In genomic region chr6:50815436-50816114, GRCh38 we compare ENCODE assay signal across 8 cellular contexts. TPM values are rescaled to one million over a fixed set of nuclear protein-coding genes. Genes with fewer than 3 reads are reported as not detected.
DNase-seq lines count a peak whose midpoint lies in the region; ATAC-seq and TF ChIP-seq lines count a peak whose summit lies in the region.

No MANE protein-coding gene starts in this region.

- in situ Hi-C loops in brain microvascular endothelial cell (cut with HindIII; ENCODE audit: low pct_ligation_motif_present, low sequenced_read_pairs): no loop called here

- DNase-seq in SIG-M5 treated with dmso at 0.1 percent for 504 hours (lab: John Stamatoyannopoulos, UW; ENCODE audit: unreplicated experiment) (peak; percentile 13), SIG-M5 (lab: John Stamatoyannopoulos, UW) (no peak), Kasumi-1 (lab: John Stamatoyannopoulos, UW) (peak; percentile 65 to 66), brain microvascular endothelial cell (peak; percentile 24), medulla oblongata (ENCODE audit: extremely low spot score) (no peak), mucosa of descending colon (no peak)

- H3K9me3 ChIP-seq in mucosa of stomach (ENCODE audit: control insufficient read depth, low read length) (no peaks in the 10 kb centered on the region), mucosa of descending colon (no peaks in the 10 kb centered on the region)

- H3K4me1 ChIP-seq in mucosa of stomach (ENCODE audit: control insufficient read depth, insufficient read depth, low read length) (peaks cover 7% of the 10 kb centered on the region), mucosa of descending colon (ENCODE audit: low read depth) (no peaks in the 10 kb centered on the region)

- intact Hi-C loops in mucosa of descending colon (cut with DNase I, micrococcal nuclease): loop anchor here in 1 of 2 donors (10.0 kb wide), 1 partner anchor 1209 kb away; no protein-coding TSS in a partner anchor

- peak overlapping the region; percentile 58 for H3K4me3 ChIP-seq in brain microvascular endothelial cell (ENCODE audit: low read depth, low read length)
- H3K4me3 ChIP-seq in mucosa of stomach (ENCODE audit: low read length): peak overlapping the region; percentile 14
- H3K4me3 ChIP-seq in mucosa of descending colon: no peak overlapping the region

- TF ChIP-seq CTCF in brain microvascular endothelial cell (IDR thresholded peaks at IDR 0.05; ENCODE audit: low read depth, low read length, missing control alignments) (peak; percentile 57), mucosa of descending colon (IDR thresholded peaks at IDR 0.05) (no peak)

- ATAC-seq in GM21717 (IDR thresholded peaks at IDR 0.05; ENCODE audit: unreplicated experiment) (peak; percentile 66), mucosa of descending colon (no peak)

- H3K9ac ChIP-seq in mucosa of stomach (ENCODE audit: low read length): peak overlapping the region; percentile 44

- no peak overlapping the region for H3K27ac ChIP-seq in brain microvascular endothelial cell

- H3K36me3 ChIP-seq in brain microvascular endothelial cell (replicated peaks): no peaks in the 10 kb centered on the region
- H3K36me3 ChIP-seq in mucosa of stomach (ENCODE audit: control insufficient read depth, insufficient read depth, low read length): no peaks in the 10 kb centered on the region
- no peaks in the 10 kb centered on the region for H3K36me3 ChIP-seq in mucosa of descending colon (ENCODE audit: low read depth)

- peaks cover 22% of the 10 kb centered on the region for H3K27me3 ChIP-seq in brain microvascular endothelial cell (replicated peaks)
- H3K27me3 ChIP-seq in mucosa of stomach (ENCODE audit: control insufficient read depth, insufficient read depth, low read length): peaks cover 39% of the 10 kb centered on the region

RNA-seq across cellular contexts. Expression of gene TFAP2B, which starts 3.1 kb away (rescaled TPM):
- total RNA-seq in mucosa of descending colon: under 1 TPM in 1 of 3 donors, not detected in 2; 0.66 TPM

Comparison
In these comparisons a context has a peak if more than half of its experiments do, and no peak if none do; other contexts are left out.
1. DNase-seq: peak in SIG-M5 treated with dmso at 0.1 percent for 504 hours (single experiment), Kasumi-1 (2 of 2) and brain microvascular endothelial cell (single experiment); none in SIG-M5 (single experiment), medulla oblongata (single experiment) and mucosa of descending colon (0 of 3).